ENCODE assay signal across 18 cellular contexts in genomic region chr4:7168106-7168505, GRCh38. TPM values are rescaled to one million over a fixed set of nuclear protein-coding genes. Genes with fewer than 3 reads are reported as not detected.
A peak's percentile ranks its signal among the peaks of the same experiment; 100 is the strongest.
DNase-seq lines count a peak whose midpoint lies in the region; ATAC-seq and TF ChIP-seq lines count a peak whose summit lies in the region.
"Had no signal": no experiment of that assay in that cellular context is flagged by ENCODE, and none has a peak within 500 bp of the region (broad histone marks: within the 10 kb centered on the region; RNA-seq: fewer than 3 reads in every experiment).

No MANE protein-coding gene starts in this region.

- POLR2A ChIA-PET in activated CD8-positive, alpha-beta T cell treated with anti-CD3 and anti-CD28 coated beads, Interleukin-2, amount 10 ng/mL, durations not matched to agents 7 days and 5 days (lab: Charles Lee) = no interaction called here
- POLR2A ChIA-PET in activated CD8-positive, alpha-beta T cell treated with anti-CD3 and anti-CD28 coated beads for 36 hours (lab: Charles Lee) = no interaction called here

- peaks cover 24% of the 10 kb centered on the region for H3K4me1 Mint-ChIP-seq in activated CD8-positive, alpha-beta T cell treated with anti-CD3 and anti-CD28 coated beads, Interleukin-2, amount 10 ng/mL, durations not matched to agents 7 days and 5 days (ENCODE audit: low read depth)
- H3K4me1 Mint-ChIP-seq in activated CD8-positive, alpha-beta T cell treated with anti-CD3 and anti-CD28 coated beads for 36 hours (ENCODE audit: low read depth) = peaks cover 5% of the 10 kb centered on the region
- H3K4me1 Mint-ChIP-seq in progenitor cell of endocrine pancreas (ENCODE audit: low read depth) (peaks cover 11% of the 10 kb centered on the region), endothelial cell (ENCODE audit: unreplicated experiment) (peaks cover 25% of the 10 kb centered on the region)
- H3K4me1 Mint-ChIP-seq in stimulated activated naive CD8-positive, alpha-beta T cell treated with anti-CD3 and anti-CD28 coated beads, Interleukin-15, amount 100 ng/mL, for 72 hours = peaks cover 8% of the 10 kb centered on the region

- no peak overlapping the region for H3K4me3 Mint-ChIP-seq in activated CD8-positive, alpha-beta T cell treated with anti-CD3 and anti-CD28 coated beads, Interleukin-2, amount 10 ng/mL, durations not matched to agents 7 days and 5 days
- no peak overlapping the region for H3K4me3 Mint-ChIP-seq in activated CD8-positive, alpha-beta T cell treated with anti-CD3 and anti-CD28 coated beads for 36 hours
- H3K4me3 Mint-ChIP-seq in progenitor cell of endocrine pancreas (ENCODE audit: low read depth) (no peak overlapping the region), endothelial cell (ENCODE audit: unreplicated experiment) (no peak overlapping the region)
- H3K4me3 Mint-ChIP-seq in stimulated activated naive CD8-positive, alpha-beta T cell treated with anti-CD3 and anti-CD28 coated beads, Interleukin-15, amount 100 ng/mL, for 72 hours = no peak overlapping the region
- H3K4me3 Mint-ChIP-seq: CD8-positive, alpha-beta T cell had no signal

- CTCF ChIA-PET in activated CD8-positive, alpha-beta T cell treated with anti-CD3 and anti-CD28 coated beads, Interleukin-2, amount 10 ng/mL, durations not matched to agents 7 days and 5 days (lab: Charles Lee) = no interaction called here
- CTCF ChIA-PET in activated CD8-positive, alpha-beta T cell treated with anti-CD3 and anti-CD28 coated beads for 36 hours (lab: Charles Lee) = interaction anchor here (0.9 kb wide), 1 partner anchor 35 kb away, joined by 3 read pairs; no protein-coding TSS in a partner anchor

- H3K36me3 Mint-ChIP-seq in activated CD8-positive, alpha-beta T cell treated with anti-CD3 and anti-CD28 coated beads, Interleukin-2, amount 10 ng/mL, durations not matched to agents 7 days and 5 days (ENCODE audit: low read depth) = no peaks in the 10 kb centered on the region
- H3K36me3 Mint-ChIP-seq in activated CD8-positive, alpha-beta T cell treated with anti-CD3 and anti-CD28 coated beads for 36 hours (ENCODE audit: low read depth) = no peaks in the 10 kb centered on the region
- no peaks in the 10 kb centered on the region for H3K36me3 Mint-ChIP-seq in progenitor cell of endocrine pancreas (ENCODE audit: insufficient read depth)
- no peaks in the 10 kb centered on the region for H3K36me3 Mint-ChIP-seq in endothelial cell (ENCODE audit: low read depth, unreplicated experiment)
- H3K36me3 Mint-ChIP-seq: CD8-positive, alpha-beta T cell had no signal

- no peak for TF ChIP-seq CTCF in activated CD8-positive, alpha-beta T cell treated with anti-CD3 and anti-CD28 coated beads for 36 hours (IDR thresholded peaks at IDR 0.05)
- no peak for TF ChIP-seq CTCF in RWPE2 (IDR thresholded peaks at IDR 0.05; ENCODE audit: poor library complexity, severe bottlenecking)
- no peak for TF ChIP-seq CTCF in progenitor cell of endocrine pancreas (IDR thresholded peaks at IDR 0.05; ENCODE audit: unreplicated experiment)
- no peak for TF ChIP-seq CTCF in endothelial cell (IDR thresholded peaks at IDR 0.05; ENCODE audit: unreplicated experiment)

- ATAC-seq in activated CD8-positive, alpha-beta T cell treated with anti-CD3 and anti-CD28 coated beads, Interleukin-2, amount 10 ng/mL, durations not matched to agents 7 days and 5 days = no peak
- no peak for ATAC-seq in activated CD8-positive, alpha-beta T cell treated with anti-CD3 and anti-CD28 coated beads for 36 hours
- no peak for ATAC-seq in RWPE2 (ENCODE audit: low read depth)
- ATAC-seq in stimulated activated naive CD8-positive, alpha-beta T cell treated with anti-CD3 and anti-CD28 coated beads, Interleukin-15, amount 100 ng/mL, for 72 hours = no peak
- ATAC-seq in HG03442 (IDR thresholded peaks at IDR 0.05; ENCODE audit: unreplicated experiment) = no peak
- ATAC-seq: CD8-positive, alpha-beta T cell had no signal

- no peaks in the 10 kb centered on the region for H3K4me1 ChIP-seq in RWPE2 (ENCODE audit: insufficient read depth, poor library complexity, severe bottlenecking)
- H3K4me1 ChIP-seq: BE2C had no signal

- H3K27me3 ChIP-seq in RWPE2 (ENCODE audit: insufficient read depth, poor library complexity, severe bottlenecking) = no peaks in the 10 kb centered on the region
- H3K27me3 ChIP-seq: BE2C had no signal

- peaks cover 13% of the 10 kb centered on the region for H3K27me3 Mint-ChIP-seq in activated CD8-positive, alpha-beta T cell treated with anti-CD3 and anti-CD28 coated beads, Interleukin-2, amount 10 ng/mL, durations not matched to agents 7 days and 5 days (ENCODE audit: low read depth)
- H3K27me3 Mint-ChIP-seq in activated CD8-positive, alpha-beta T cell treated with anti-CD3 and anti-CD28 coated beads for 36 hours = no peaks in the 10 kb centered on the region
- H3K27me3 Mint-ChIP-seq in progenitor cell of endocrine pancreas = peaks cover 22% of the 10 kb centered on the region
- H3K27me3 Mint-ChIP-seq in stimulated activated naive CD8-positive, alpha-beta T cell treated with anti-CD3 and anti-CD28 coated beads, Interleukin-15, amount 100 ng/mL, for 72 hours = peaks cover 9% of the 10 kb centered on the region
- peaks cover 1% of the 10 kb centered on the region for H3K27me3 Mint-ChIP-seq in endothelial cell (ENCODE audit: unreplicated experiment)

- DNase-seq in activated CD8-positive, alpha-beta T cell treated with anti-CD3 and anti-CD28 coated beads, Interleukin-2, amount 10 ng/mL, durations not matched to agents 7 days and 5 days = no peak
- no peak for DNase-seq in activated CD8-positive, alpha-beta T cell treated with anti-CD3 and anti-CD28 coated beads for 36 hours
- peak; percentile 17 for DNase-seq in RWPE2 (ENCODE audit: low spot score)
- peak; percentile 47 for DNase-seq in mesenteric fat pad (ENCODE audit: low spot score)
- no peak for DNase-seq in progenitor cell of endocrine pancreas (ENCODE audit: low spot score, unreplicated experiment)
- no peak for DNase-seq in stimulated activated naive CD8-positive, alpha-beta T cell treated with anti-CD3 and anti-CD28 coated beads, Interleukin-15, amount 100 ng/mL, for 72 hours
- no peak for DNase-seq in endothelial cell (ENCODE audit: low spot score)
- DNase-seq: 8988T; BE2C; CD8-positive, alpha-beta T cell; DMS79; HCEC 1CT; NCI-H1417 treated with DMSO at 0.1 percent for 48 hours; NCI-H2029 treated with DMSO at 0.1 percent for 48 hours; NCI-H2171 treated with DMSO at 0.1 percent for 48 hours; NCI-H446 treated with DMSO at 0.1 percent for 48 hours; NCI-H774 had no signal

- no peaks in the 10 kb centered on the region for H3K36me3 ChIP-seq in RWPE2 (ENCODE audit: low read depth)
- H3K36me3 ChIP-seq: BE2C had no signal

- intact Hi-C loops in activated CD8-positive, alpha-beta T cell treated with anti-CD3 and anti-CD28 coated beads for 36 hours (cut with micrococcal nuclease) = no loop called here

- no peak overlapping the region for H3K4me3 ChIP-seq in RWPE2 (ENCODE audit: severe bottlenecking)

- H3K27ac ChIP-seq in RWPE2 (ENCODE audit: poor library complexity, severe bottlenecking) = no peak overlapping the region

- no peaks in the 10 kb centered on the region for H3K9me3 ChIP-seq in RWPE2 (ENCODE audit: severe bottlenecking)
- H3K9me3 ChIP-seq: BE2C had no signal

- H3K9me3 Mint-ChIP-seq in activated CD8-positive, alpha-beta T cell treated with anti-CD3 and anti-CD28 coated beads, Interleukin-2, amount 10 ng/mL, durations not matched to agents 7 days and 5 days (ENCODE audit: insufficient read depth) = no peaks in the 10 kb centered on the region
- H3K9me3 Mint-ChIP-seq in activated CD8-positive, alpha-beta T cell treated with anti-CD3 and anti-CD28 coated beads for 36 hours = no peaks in the 10 kb centered on the region
- no peaks in the 10 kb centered on the region for H3K9me3 Mint-ChIP-seq in progenitor cell of endocrine pancreas (ENCODE audit: low read depth)
- H3K9me3 Mint-ChIP-seq in stimulated activated naive CD8-positive, alpha-beta T cell treated with anti-CD3 and anti-CD28 coated beads, Interleukin-15, amount 100 ng/mL, for 72 hours = no peaks in the 10 kb centered on the region
- H3K9me3 Mint-ChIP-seq in endothelial cell (ENCODE audit: unreplicated experiment) = no peaks in the 10 kb centered on the region
- H3K9me3 Mint-ChIP-seq: CD8-positive, alpha-beta T cell had no signal

- peak overlapping the region; percentile 21 for H3K27ac Mint-ChIP-seq in activated CD8-positive, alpha-beta T cell treated with anti-CD3 and anti-CD28 coated beads, Interleukin-2, amount 10 ng/mL, durations not matched to agents 7 days and 5 days
- no peak overlapping the region for H3K27ac Mint-ChIP-seq in activated CD8-positive, alpha-beta T cell treated with anti-CD3 and anti-CD28 coated beads for 36 hours
- H3K27ac Mint-ChIP-seq in progenitor cell of endocrine pancreas (peak overlapping the region; percentile 79), endothelial cell (ENCODE audit: unreplicated experiment) (no peak overlapping the region)
- no peak overlapping the region for H3K27ac Mint-ChIP-seq in stimulated activated naive CD8-positive, alpha-beta T cell treated with anti-CD3 and anti-CD28 coated beads, Interleukin-15, amount 100 ng/mL, for 72 hours
- H3K27ac Mint-ChIP-seq: CD8-positive, alpha-beta T cell had no signal

RNA-seq across cellular contexts. Expression of gene SORCS2, which starts 24.2 kb away (rescaled TPM):
- total RNA-seq in activated CD8-positive, alpha-beta T cell treated with anti-CD3 and anti-CD28 coated beads, Interleukin-2, amount 10 ng/mL, durations not matched to agents 7 days and 5 days = not detected
- total RNA-seq in activated CD8-positive, alpha-beta T cell treated with anti-CD3 and anti-CD28 coated beads for 36 hours = under 1 TPM in 1 of 2 experiments, not detected in 1; 0.05 TPM
- total RNA-seq in mesenteric fat pad (1.9 TPM), progenitor cell of endocrine pancreas (2.2 and 2.9 TPM in 2 replicates), endothelial cell (ENCODE audit: unreplicated experiment) (1.3 TPM)
- total RNA-seq: CD8-positive, alpha-beta T cell had no signal

Comparison
In these comparisons a context has a peak if more than half of its experiments do, and no peak if none do; other contexts are left out.
1. H3K27ac Mint-ChIP-seq: peak in activated CD8-positive, alpha-beta T cell treated with anti-CD3 and anti-CD28 coated beads, Interleukin-2, amount 10 ng/mL, durations not matched to agents 7 days and 5 days (single experiment) and progenitor cell of endocrine pancreas (single experiment); none in activated CD8-positive, alpha-beta T cell treated with anti-CD3 and anti-CD28 coated beads for 36 hours (single experiment), stimulated activated naive CD8-positive, alpha-beta T cell treated with anti-CD3 and anti-CD28 coated beads, Interleukin-15, amount 100 ng/mL, for 72 hours (0 of 2) and endothelial cell (single experiment).
2. DNase-seq: peak in RWPE2 (single experiment) and mesenteric fat pad (single experiment); none in activated CD8-positive, alpha-beta T cell treated with anti-CD3 and anti-CD28 coated beads, Interleukin-2, amount 10 ng/mL, durations not matched to agents 7 days and 5 days (single experiment), activated CD8-positive, alpha-beta T cell treated with anti-CD3 and anti-CD28 coated beads for 36 hours (single experiment), progenitor cell of endocrine pancreas (single experiment), stimulated activated naive CD8-positive, alpha-beta T cell treated with anti-CD3 and anti-CD28 coated beads, Interleukin-15, amount 100 ng/mL, for 72 hours (0 of 2) and endothelial cell (single experiment).